Comparison of ENCODE assay signal across 16 cellular contexts in genomic region chr3:138081371-138082084, GRCh38. TPM values are rescaled to one million over a fixed set of nuclear protein-coding genes. Genes with fewer than 3 reads are reported as not detected.
A peak's percentile ranks its signal among the peaks of the same experiment; 100 is the strongest.
DNase-seq lines count a peak whose midpoint lies in the region; ATAC-seq and TF ChIP-seq lines count a peak whose summit lies in the region.
"Had no signal": no experiment of that assay in that cellular context is flagged by ENCODE, and none has a peak within 500 bp of the region (broad histone marks: within the 10 kb centered on the region; RNA-seq: fewer than 3 reads in every experiment).

No MANE protein-coding gene starts in this region.

- H3K36me3 ChIP-seq in IMR-90 (ENCODE audit: control insufficient read depth, insufficient read depth, low read length) (peaks cover 24% of the 10 kb centered on the region), neutrophil (peaks cover 22% of the 10 kb centered on the region)

- peak overlapping the region; percentile 70 for H3K14ac ChIP-seq in IMR-90 (replicated peaks; ENCODE audit: low read depth, low read length)

- H3K18ac ChIP-seq in IMR-90 (ENCODE audit: low read depth, low read length): peak overlapping the region; percentile 44

- H2AK5ac ChIP-seq in IMR-90 (ENCODE audit: low read depth, low read length): peak overlapping the region; percentile 87

- no TSS peak for BruUV-seq in IMR-90 (replicated peaks; lab: Mats Ljungman, UMichigan)

- no CpG with 5 or more reads among the region's 5 CpGs for WGBS in IMR-90 (ENCODE audit: extremely low coverage in 2 of 2, insufficient read length in 1 of 2), 2 experiments

- in situ Hi-C loops in IMR-90 (cut with MboI; ENCODE audit: low sequenced_read_pairs): no loop called here

- peak overlapping the region; percentile 84 for H3K4me2 ChIP-seq in IMR-90 (ENCODE audit: low read depth, low read length)

- H3K9ac ChIP-seq in IMR-90 (ENCODE audit: low read depth, low read length): peak overlapping the region; percentile 52

- DNase-seq in AG20443 (ENCODE audit: low spot score): peak; percentile 74
- DNase-seq in IMR-90: peak; percentile 82
- peak; percentile 56 for DNase-seq in epithelial cell of esophagus (ENCODE audit: low read depth)
- no peak for DNase-seq in NCI-H2029 (lab: John Stamatoyannopoulos, UW)
- no peak for DNase-seq in DMS 273 (lab: John Stamatoyannopoulos, UW; ENCODE audit: unreplicated experiment)
- DNase-seq in GF-D8 (lab: John Stamatoyannopoulos, UW): no peak
- no peak for DNase-seq in NCI-H2196 treated with DMSO at 0.1 percent for 48 hours (lab: John Stamatoyannopoulos, UW; ENCODE audit: unreplicated experiment)
- DNase-seq: activated T-cell treated with anti-CD3 and anti-CD28 coated beads, Interleukin-2, amount 50 U/mL, for 24 hours; cortex of kidney; DMS79 treated with DMSO at 0.1 percent for 48 hours; natural killer cell; NCI-H526 treated with DMSO at 0.1 percent for 48 hours; stimulated activated CD4-positive, alpha-beta T cell treated with anti-CD3 and anti-CD28 coated beads, Interleukin-4, amount 100 ng/mL, for 24 hours had no signal

- H2AFZ ChIP-seq in IMR-90 (replicated peaks; ENCODE audit: low read length, poor library complexity): peak overlapping the region; percentile 79

- H3K4me3 ChIP-seq in IMR-90 (ENCODE audit: insufficient read depth, low read depth, low read length): no peak overlapping the region
- H3K4me3 ChIP-seq in epithelial cell of esophagus (ENCODE audit: low read length): no peak overlapping the region
- peak overlapping the region; percentile 13 to 30 for H3K4me3 ChIP-seq in neutrophil (ENCODE audit: low read depth in 1 of 2, low read length in 1 of 2)

- intact Hi-C loops in IMR-90 (cut with micrococcal nuclease): loop anchor here (5.0 kb wide), 1 partner anchor 36 kb away; the partner anchor contains the start of gene DZIP1L

- H2AK9ac ChIP-seq in IMR-90 (replicated peaks; ENCODE audit: low read depth, low read length, poor library complexity): peak overlapping the region; percentile 79

- peaks cover 19 to 56% of the 10 kb centered on the region in 2 experiments for H3K79me1 ChIP-seq in IMR-90 (ENCODE audit: low read depth in 1 of 2, low read length in 2 of 2)

- H2BK120ac ChIP-seq in IMR-90 (ENCODE audit: low read depth, low read length): peak overlapping the region; percentile 75

- H2BK15ac ChIP-seq in IMR-90 (ENCODE audit: low read depth, low read length): peak overlapping the region; percentile 53; the same call in 1 of the 3 replicates

- H3K9me3 ChIP-seq in IMR-90 (ENCODE audit: control insufficient read depth, insufficient read depth, low read length) (no peaks in the 10 kb centered on the region), neutrophil (no peaks in the 10 kb centered on the region)

- dilution Hi-C loops in IMR-90 (cut with HindIII; ENCODE audit: low sequenced_read_pairs, unreplicated experiment): no loop called here

- H4K91ac ChIP-seq in IMR-90 (ENCODE audit: insufficient read depth, low read depth, low read length): peak overlapping the region; percentile 78

- peak overlapping the region; percentile 69 for H3K23ac ChIP-seq in IMR-90 (ENCODE audit: low read depth, low read length)

- no peaks in the 10 kb centered on the region for H3K27me3 ChIP-seq in IMR-90 (ENCODE audit: control insufficient read depth, insufficient read depth, low read length)
- no peaks in the 10 kb centered on the region for H3K27me3 ChIP-seq in neutrophil

- peak overlapping the region; percentile 81 for H2BK5ac ChIP-seq in IMR-90 (ENCODE audit: low read depth, low read length, poor library complexity, severe bottlenecking)

- POLR2A ChIA-PET in IMR-90 (lab: Charles Lee; ENCODE audit: unreplicated experiment): no interaction called here

- TF ChIP-seq RAD21 in IMR-90 (IDR thresholded peaks at IDR 0.05; ENCODE audit: low read length): no peak

- H3K4me1 ChIP-seq in IMR-90 (ENCODE audit: control insufficient read depth, insufficient read depth, low read length): peaks cover 26% of the 10 kb centered on the region
- peaks cover 61% of the 10 kb centered on the region in 2 experiments for H3K4me1 ChIP-seq in neutrophil (ENCODE audit: control insufficient read depth in 1 of 2, insufficient read depth in 1 of 2, low read depth in 1 of 2, low read length in 1 of 2)

- CTCF ChIA-PET in IMR-90 (lab: Yijun Ruan, JAX): interaction anchor here (2.1 kb wide), 1 partner anchor 13 kb away, joined by 6 read pairs; no protein-coding TSS in a partner anchor

- peak overlapping the region; percentile 28 to 30; a peak in 2 of 4 replicates for H4K8ac ChIP-seq in IMR-90 (ENCODE audit: low read depth in 2 of 2, low read length in 2 of 2)

- H3K9me1 ChIP-seq in IMR-90 (ENCODE audit: insufficient read depth, low read length): peaks cover 35% of the 10 kb centered on the region

- H3K27ac ChIP-seq in IMR-90 (ENCODE audit: insufficient read depth, low read length) (peak overlapping the region; percentile 71), neutrophil (peak overlapping the region; percentile 79)

- peak overlapping the region; percentile 7; the same call in 1 of the 2 replicates for H3K56ac ChIP-seq in IMR-90 (ENCODE audit: extremely low read depth, insufficient read depth, low read length)

- peaks cover 32% of the 10 kb centered on the region for H4K20me1 ChIP-seq in IMR-90 (ENCODE audit: insufficient read depth, low read length)

- H3K4ac ChIP-seq in IMR-90 (ENCODE audit: low read depth, low read length): peak overlapping the region; percentile 84

- peak overlapping the region; percentile 21 for H4K5ac ChIP-seq in IMR-90 (ENCODE audit: low read depth, low read length)

- ATAC-seq in IMR-90 (ENCODE audit: low read depth): peak; percentile 46

- TF ChIP-seq CTCF in IMR-90 (conservative IDR thresholded peaks at IDR 0.05; ENCODE audit: low read depth, low read length): no peak
- no peak for TF ChIP-seq CTCF in epithelial cell of esophagus (IDR thresholded peaks at IDR 0.05; ENCODE audit: insufficient read depth, low read depth, low read length, missing control alignments)
- TF ChIP-seq CTCF in neutrophil (IDR thresholded peaks at IDR 0.05): no peak

- peak overlapping the region; percentile 45; the same call in 1 of the 2 replicates for H2BK20ac ChIP-seq in IMR-90 (ENCODE audit: low read depth, low read length)

- TF ChIP-seq POLR2A in IMR-90 (IDR thresholded peaks at IDR 0.05; ENCODE audit: low read depth, low read length): 0 out of 2 replicates have a peak, but pooled peaks have one; percentile 17

TF ChIP-seq in IMR-90, 13 proteins besides CTCF, POLR2A, EP300 and RAD21:
- TF ChIP-seq MXI1 (IDR thresholded peaks at IDR 0.05; ENCODE audit: borderline replicate concordance, low read depth, low read length) (0 out of 2 replicates have a peak, but pooled peaks have one; percentile 6), MAFK (IDR thresholded peaks at IDR 0.05; ENCODE audit: low read depth, low read length) (no peak), SMC3 (IDR thresholded peaks at IDR 0.05; ENCODE audit: low read depth, low read length) (0 out of 2 replicates have a peak, but pooled peaks have one; percentile 1), FOS (IDR thresholded peaks at IDR 0.05; ENCODE audit: low read depth, low read length) (peak; percentile 52), MAZ (IDR thresholded peaks at IDR 0.05; ENCODE audit: borderline replicate concordance, low read depth, low read length) (no peak)

RNA-seq across cellular contexts. Expression of gene DZIP1L, which starts 33.9 kb away (rescaled TPM):
- 14.7 and 21.4 TPM in 2 replicates for total RNA-seq in IMR-90 (2012; rRNA removed)
- 10.8 and 12.9 TPM in 2 replicates for polyA plus RNA-seq in IMR-90 (2012; rRNA removed)
- 3.4 and 4.8 TPM in 2 replicates for polyA plus RNA-seq in IMR-90 (2012; cell fraction: cytosol; rRNA removed)
- polyA plus RNA-seq in IMR-90 (2012; cell fraction: nucleus; rRNA removed; ENCODE audit: low replicate concordance): 39.7 and 52.2 TPM in 2 replicates
- total RNA-seq: natural killer cell; T-helper 2 cell treated with Interferon-gamma antibody and Interleukin-4, amounts not matched to agents 100 ng/mL and 5 ng/mL, for 36 hours had no signal

RNA-seq across cellular contexts. Expression of gene A4GNT, which starts 50.7 kb away (rescaled TPM):
- not detected in 2 replicates for total RNA-seq in IMR-90 (2012; rRNA removed)
- not detected in 2 replicates for polyA plus RNA-seq in IMR-90 (2012; rRNA removed)
- polyA plus RNA-seq in IMR-90 (2012; cell fraction: cytosol; rRNA removed): not detected in 2 replicates
- not detected in 2 replicates for polyA plus RNA-seq in IMR-90 (2012; cell fraction: nucleus; rRNA removed; ENCODE audit: low replicate concordance)
- total RNA-seq: natural killer cell; T-helper 2 cell treated with Interferon-gamma antibody and Interleukin-4, amounts not matched to agents 100 ng/mL and 5 ng/mL, for 36 hours had no signal
- polyA plus RNA-seq: thymus had no signal

Comparison
In these comparisons a context has a peak if more than half of its experiments do, and no peak if none do; other contexts are left out.
1. DNase-seq: peak in AG20443 (single experiment), IMR-90 (single experiment) and epithelial cell of esophagus (single experiment); none in NCI-H2029 (single experiment), DMS 273 (single experiment), GF-D8 (single experiment) and NCI-H2196 treated with DMSO at 0.1 percent for 48 hours (single experiment).
2. H3K4me3 ChIP-seq: peak in neutrophil (2 of 2); none in IMR-90 (single experiment) and epithelial cell of esophagus (single experiment).